ENCODE assay signal across 8 cellular contexts in genomic region chr2:143451622-143452021, GRCh38.
DNase-seq lines count a peak whose midpoint lies in the region; ATAC-seq, FAIRE-seq and TF ChIP-seq lines count a peak whose summit lies in the region.

No MANE protein-coding gene starts in this region.

- no peak overlapping the region for H3K27ac ChIP-seq in ovary

- H3K4me1 ChIP-seq in skeletal muscle satellite cell (ENCODE audit: control insufficient read depth, insufficient read depth, low read length) (peaks cover 14% of the 10 kb centered on the region), ovary (ENCODE audit: insufficient read depth) (no peaks in the 10 kb centered on the region)

- no peaks in the 10 kb centered on the region for H3K9me3 ChIP-seq in skeletal muscle satellite cell (replicated peaks; ENCODE audit: low read length)
- H3K9me3 ChIP-seq in ovary, result no peaks in the 10 kb centered on the region

- no peak for TF ChIP-seq EP300 in ovary (IDR thresholded peaks at IDR 0.05)

- ATAC-seq in HG02885 (IDR thresholded peaks at IDR 0.05; ENCODE audit: poor library complexity, unreplicated experiment) (peak; percentile 66), left cardiac atrium (no peak)

- H3K9ac ChIP-seq in skeletal muscle satellite cell (ENCODE audit: low read depth, low read length), result no peak overlapping the region

- H3K36me3 ChIP-seq in skeletal muscle satellite cell (ENCODE audit: insufficient read depth, low read length), result no peaks in the 10 kb centered on the region
- no peaks in the 10 kb centered on the region for H3K36me3 ChIP-seq in ovary

- peak; percentile 24 for DNase-seq in NCI-H82 (lab: John Stamatoyannopoulos, UW)
- no peak for DNase-seq in NCI-H82 treated with DMSO at 0.1 percent for 48 hours (lab: John Stamatoyannopoulos, UW; ENCODE audit: unreplicated experiment)
- peak; percentile 58 for DNase-seq in RCC 7860 (ENCODE audit: low spot score)
- no peak for DNase-seq in islet precursor cell
- DNase-seq in ovary, result no peak
- no peak for DNase-seq in left cardiac atrium

- FAIRE-seq in RCC 7860 (lab: Jason Lieb, UNC), result peak; percentile 87

- no peak for TF ChIP-seq CTCF in ovary (IDR thresholded peaks at IDR 0.05)

- H3K27me3 ChIP-seq in skeletal muscle satellite cell (ENCODE audit: control insufficient read depth, insufficient read depth, low read length) (no peaks in the 10 kb centered on the region), ovary (no peaks in the 10 kb centered on the region)

- TF ChIP-seq POLR2A in ovary (IDR thresholded peaks at IDR 0.05), result no peak

- 59 to 85% (median 80%) methylated on average over 2 of the region's 2 CpGs for WGBS in ovary, 3 donors

- H3K4me3 ChIP-seq in skeletal muscle satellite cell (ENCODE audit: low read length) (no peak overlapping the region), ovary (no peak overlapping the region)

- intact Hi-C loops in ovary (cut with DNase I), result no loop called here
- intact Hi-C loops in left cardiac atrium (cut with DNase I), result no loop called here

- H3K4me2 ChIP-seq in skeletal muscle satellite cell (ENCODE audit: low read length), result peak overlapping the region; percentile 56

Comparison
In these comparisons a context has a peak if more than half of its experiments do, and no peak if none do; other contexts are left out.
1. DNase-seq: peak in NCI-H82 (single experiment) and RCC 7860 (single experiment); none in NCI-H82 treated with DMSO at 0.1 percent for 48 hours (single experiment), islet precursor cell (single experiment), ovary (0 of 5) and left cardiac atrium (single experiment).